In the genomic region with DNA sequence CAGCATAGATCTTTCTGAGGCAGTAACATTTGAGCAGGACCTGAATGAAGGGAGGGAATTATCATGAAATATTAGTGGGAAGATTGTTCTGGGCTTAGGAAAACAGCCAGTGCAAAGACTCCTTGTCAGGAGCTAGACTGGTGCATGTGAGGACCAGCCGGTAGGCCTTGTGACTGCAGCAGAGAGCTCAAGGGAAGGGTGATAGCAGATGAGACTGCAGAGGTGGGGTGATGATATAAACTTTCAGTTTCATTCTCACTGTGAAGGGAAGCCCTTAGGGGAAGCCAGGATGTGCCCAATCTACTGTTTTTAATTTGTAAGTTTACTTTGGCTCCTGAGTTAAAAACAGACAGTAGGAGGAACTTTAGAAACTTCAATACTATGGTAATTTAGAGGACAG, we compare ENCODE assay signal across 9 cellular contexts. TPM values are rescaled to one million over a fixed set of nuclear protein-coding genes. Genes with fewer than 3 reads are reported as not detected.
DNase-seq lines count a peak whose midpoint lies in the region; ATAC-seq and TF ChIP-seq lines count a peak whose summit lies in the region.
"Had no signal": no experiment of that assay in that cellular context is flagged by ENCODE, and none has a peak within 500 bp of the region (broad histone marks: within the 10 kb centered on the region; RNA-seq: fewer than 3 reads in every experiment).

No MANE protein-coding gene starts in this region.

- H3K27ac ChIP-seq in fibroblast of lung (ENCODE audit: insufficient read depth, low read length): no peak overlapping the region
- H3K27ac ChIP-seq: cardiac muscle cell had no signal

- H3K36me3 Mint-ChIP-seq in activated CD4-positive, alpha-beta T cell treated with anti-CD3 and anti-CD28 coated beads, Interleukin-2, amount 10 ng/mL, durations not matched to agents 7 days and 5 days (ENCODE audit: low read depth): peaks cover 14% of the 10 kb centered on the region

- peak overlapping the region; percentile 97 for H3K27ac Mint-ChIP-seq in activated CD4-positive, alpha-beta T cell treated with anti-CD3 and anti-CD28 coated beads, Interleukin-2, amount 10 ng/mL, durations not matched to agents 7 days and 5 days

- peak; percentile 43 for DNase-seq in A172 (ENCODE audit: low spot score)
- peak; percentile 75 for DNase-seq in activated CD4-positive, alpha-beta T cell treated with anti-CD3 and anti-CD28 coated beads, Interleukin-2, amount 10 ng/mL, durations not matched to agents 7 days and 5 days
- DNase-seq in fibroblast of lung (ENCODE audit: low read depth in 2 of 2): peak; percentile 33 to 51
- peak; percentile 29 to 58 for DNase-seq in stimulated activated CD4-positive, alpha-beta T cell treated with anti-CD3 and anti-CD28 coated beads, Interleukin-4, amount 100 ng/mL, for 4 hours
- no peak for DNase-seq in NCI-H2171 (lab: John Stamatoyannopoulos, UW)
- no peak for DNase-seq in NCI-H2081 treated with DMSO at 0.1 percent for 48 hours (lab: John Stamatoyannopoulos, UW)

- H3K36me3 ChIP-seq in fibroblast of lung (ENCODE audit: control insufficient read depth, insufficient read depth, low read length): no peaks in the 10 kb centered on the region
- H3K36me3 ChIP-seq: cardiac muscle cell had no signal

- H3K9me3 ChIP-seq in fibroblast of lung (ENCODE audit: control insufficient read depth, insufficient read depth, low read depth, low read length): no peaks in the 10 kb centered on the region

- CTCF ChIA-PET in activated CD4-positive, alpha-beta T cell treated with anti-CD3 and anti-CD28 coated beads, Interleukin-2, amount 10 ng/mL, durations not matched to agents 7 days and 5 days (lab: Charles Lee): interaction anchor here (0.6 to 2.7 kb wide), 5 partner anchors 9 to 150 kb away, joined by 3 to 8 read pairs (median 3); partner anchors contain the start of gene IL22

- H3K9me3 Mint-ChIP-seq in activated CD4-positive, alpha-beta T cell treated with anti-CD3 and anti-CD28 coated beads, Interleukin-2, amount 10 ng/mL, durations not matched to agents 7 days and 5 days: peaks cover 7% of the 10 kb centered on the region

- no peaks in the 10 kb centered on the region for H3K79me2 ChIP-seq in fibroblast of lung (ENCODE audit: control insufficient read depth, insufficient read depth, low read length)

- H3K4me1 Mint-ChIP-seq in activated CD4-positive, alpha-beta T cell treated with anti-CD3 and anti-CD28 coated beads, Interleukin-2, amount 10 ng/mL, durations not matched to agents 7 days and 5 days: peaks cover 54% of the 10 kb centered on the region

- H3K4me1 ChIP-seq in fibroblast of lung (ENCODE audit: control insufficient read depth, extremely low read depth, insufficient read depth, low read length): peaks cover 11% of the 10 kb centered on the region

- peak overlapping the region; percentile 56 for H3K4me3 Mint-ChIP-seq in activated CD4-positive, alpha-beta T cell treated with anti-CD3 and anti-CD28 coated beads, Interleukin-2, amount 10 ng/mL, durations not matched to agents 7 days and 5 days

- H4K20me1 ChIP-seq in fibroblast of lung (ENCODE audit: control insufficient read depth, extremely low read depth, insufficient read depth, low read length): no peaks in the 10 kb centered on the region

- H3K27me3 ChIP-seq in fibroblast of lung (ENCODE audit: control insufficient read depth, insufficient read depth, low read length): no peaks in the 10 kb centered on the region
- H3K27me3 ChIP-seq: cardiac muscle cell had no signal

- H3K4me2 ChIP-seq in fibroblast of lung (ENCODE audit: extremely low read depth, insufficient read depth, low read length): peak overlapping the region; percentile 34

- H3K9ac ChIP-seq in fibroblast of lung (ENCODE audit: insufficient read depth, low read length): no peak overlapping the region

- no peak overlapping the region for H3K4me3 ChIP-seq in fibroblast of lung (replicated peaks in 1 of 4; ENCODE audit: control extremely low read depth in 1 of 4, insufficient read depth in 1 of 4, low read depth in 3 of 4, low read length in 4 of 4)
- H3K4me3 ChIP-seq: cardiac muscle cell had no signal

- POLR2A ChIA-PET in activated CD4-positive, alpha-beta T cell treated with anti-CD3 and anti-CD28 coated beads, Interleukin-2, amount 10 ng/mL, durations not matched to agents 7 days and 5 days (lab: Charles Lee): interaction anchor here (0.5 to 0.9 kb wide), 2 partner anchors 49 to 116 kb away, joined by 3 to 5 read pairs; no protein-coding TSS in a partner anchor

- H2AFZ ChIP-seq in fibroblast of lung (ENCODE audit: low read length): peak overlapping the region; percentile 3

- no peak for TF ChIP-seq CTCF in fibroblast of lung (conservative IDR thresholded peaks at IDR 0.05 in 1 of 2, IDR thresholded peaks at IDR 0.05 in 1 of 2; ENCODE audit: low read depth in 1 of 2, low read length in 2 of 2)

- peak; percentile 99 for ATAC-seq in GM19351 (IDR thresholded peaks at IDR 0.05; ENCODE audit: unreplicated experiment)
- ATAC-seq in HG03439 (IDR thresholded peaks at IDR 0.05; ENCODE audit: unreplicated experiment): peak; percentile 97

- H3K27me3 Mint-ChIP-seq in activated CD4-positive, alpha-beta T cell treated with anti-CD3 and anti-CD28 coated beads, Interleukin-2, amount 10 ng/mL, durations not matched to agents 7 days and 5 days: peaks cover 4% of the 10 kb centered on the region

RNA-seq across cellular contexts. Expression of gene IL22, which starts 12.4 kb away (rescaled TPM):
- not detected in 2 replicates for total RNA-seq in A172 (2014; rRNA removed; shearing (Covaris generic))
- total RNA-seq in activated CD4-positive, alpha-beta T cell treated with anti-CD3 and anti-CD28 coated beads, Interleukin-2, amount 10 ng/mL, durations not matched to agents 7 days and 5 days: under 1 TPM; 0.42 to 0.69 TPM
- total RNA-seq in fibroblast of lung: not detected in 2 replicates
- polyA plus RNA-seq in fibroblast of lung: not detected in 2 replicates
- polyA plus RNA-seq in fibroblast of lung (2012): not detected in 2 replicates
- not detected in 2 replicates for polyA minus RNA-seq in fibroblast of lung (ENCODE audit: low replicate concordance)
- total RNA-seq: cardiac muscle cell had no signal
- polyA plus RNA-seq: cardiac muscle cell had no signal

RNA-seq across cellular contexts. Expression of gene IL26, which starts 15.4 kb away (rescaled TPM):
- not detected in 2 replicates for total RNA-seq in A172 (2014; rRNA removed; shearing (Covaris generic))
- under 1 TPM; 0.50 to 1.00 TPM for total RNA-seq in activated CD4-positive, alpha-beta T cell treated with anti-CD3 and anti-CD28 coated beads, Interleukin-2, amount 10 ng/mL, durations not matched to agents 7 days and 5 days
- total RNA-seq in fibroblast of lung: 0.26 TPM in 1 of 2 replicates, not detected in the other
- polyA plus RNA-seq in fibroblast of lung: 0.07 TPM in 1 of 2 replicates, not detected in the other
- not detected in 2 replicates for polyA plus RNA-seq in fibroblast of lung (2012)
- polyA minus RNA-seq in fibroblast of lung (ENCODE audit: low replicate concordance): not detected in 2 replicates
- total RNA-seq: cardiac muscle cell had no signal
- polyA plus RNA-seq: cardiac muscle cell had no signal

Comparison
In these comparisons a context has a peak if more than half of its experiments do, and no peak if none do; other contexts are left out.
1. DNase-seq: peak in A172 (single experiment), activated CD4-positive, alpha-beta T cell treated with anti-CD3 and anti-CD28 coated beads, Interleukin-2, amount 10 ng/mL, durations not matched to agents 7 days and 5 days (single experiment), fibroblast of lung (2 of 2) and stimulated activated CD4-positive, alpha-beta T cell treated with anti-CD3 and anti-CD28 coated beads, Interleukin-4, amount 100 ng/mL, for 4 hours (2 of 2); none in NCI-H2171 (single experiment) and NCI-H2081 treated with DMSO at 0.1 percent for 48 hours (single experiment).